In the genomic region with DNA sequence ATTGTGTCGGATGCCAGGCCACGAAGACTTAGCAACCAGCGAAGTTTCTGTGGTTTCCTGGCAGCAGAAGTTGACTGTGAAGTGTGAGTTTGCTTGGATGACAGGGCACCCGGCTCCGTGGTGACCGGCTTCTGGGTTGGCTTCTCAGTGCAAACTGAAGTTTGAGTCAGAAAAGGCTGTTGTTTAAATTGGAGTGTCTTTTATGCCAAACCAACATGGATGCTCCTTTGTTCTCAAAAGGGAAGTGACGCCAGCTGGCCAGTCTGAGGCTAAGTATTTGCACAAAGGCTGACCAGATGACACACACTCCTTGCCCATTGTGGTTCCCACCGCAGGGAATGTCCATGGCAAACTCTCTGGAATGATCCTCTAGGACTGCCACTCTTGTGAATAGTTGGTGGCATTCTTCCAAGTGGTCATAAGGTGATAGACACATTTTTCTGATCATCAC, we compare ENCODE assay signal across 14 cellular contexts.
DNase-seq lines count a peak whose midpoint lies in the region; ATAC-seq and TF ChIP-seq lines count a peak whose summit lies in the region.
"Had no signal": no experiment of that assay in that cellular context is flagged by ENCODE, and none has a peak within 500 bp of the region (broad histone marks: within the 10 kb centered on the region; RNA-seq: fewer than 3 reads in every experiment).

No MANE protein-coding gene starts in this region.

- H3K4me1 ChIP-seq in neutrophil (ENCODE audit: control insufficient read depth in 1 of 2, insufficient read depth in 1 of 2, low read depth in 1 of 2, low read length in 1 of 2): peaks cover 10 to 23% of the 10 kb centered on the region in 2 experiments
- H3K4me1 ChIP-seq: vagina had no signal

- H3K27ac ChIP-seq in cingulate gyrus (ENCODE audit: low read depth, low read length): peak overlapping the region; percentile 96
- peak overlapping the region; percentile 16 for H3K27ac ChIP-seq in neutrophil
- H3K27ac ChIP-seq: vagina had no signal

- DNase-seq in ELR (ENCODE audit: low read depth) (peak; percentile 32), NB4 (ENCODE audit: low read depth) (peak; percentile 13), NCI-H82 treated with DMSO at 0.1 percent for 48 hours (lab: John Stamatoyannopoulos, UW; ENCODE audit: unreplicated experiment) (no peak)
- DNase-seq in effector CD4-positive, alpha-beta T cell: no peak
- DNase-seq: activated CD4-positive, alpha-beta T cell treated with anti-CD3 and anti-CD28 coated beads, Interleukin-2, amount 10 ng/mL, durations not matched to agents 7 days and 5 days; H7; NCI-H2227 treated with DMSO at 0.1 percent for 48 hours; SW 1271 had no signal

- no peaks in the 10 kb centered on the region for H3K9me3 ChIP-seq in neutrophil
- H3K9me3 ChIP-seq: mucosa of descending colon, vagina had no signal

- ATAC-seq in GM21528 (IDR thresholded peaks at IDR 0.05; ENCODE audit: low FRiP score, unreplicated experiment): no peak
- no peak for ATAC-seq in GM19395 (IDR thresholded peaks at IDR 0.05; ENCODE audit: unreplicated experiment)
- ATAC-seq: mucosa of descending colon had no signal

- no peaks in the 10 kb centered on the region for H3K27me3 ChIP-seq in neutrophil
- H3K27me3 ChIP-seq: vagina had no signal

- no peak for TF ChIP-seq POLR2A in NB4 (IDR thresholded peaks at IDR 0.05; ENCODE audit: extremely low read depth, insufficient read length)

- TF ChIP-seq CTCF in NB4 (IDR thresholded peaks at IDR 0.05; ENCODE audit: low read depth, low read length) (no peak), neutrophil (IDR thresholded peaks at IDR 0.05) (no peak)

- H3K36me3 ChIP-seq in neutrophil: no peaks in the 10 kb centered on the region
- H3K36me3 ChIP-seq: vagina had no signal

- no peak overlapping the region for H3K4me3 ChIP-seq in NB4 (ENCODE audit: low read depth, low read length)
- no peak overlapping the region for H3K4me3 ChIP-seq in neutrophil (ENCODE audit: low read depth in 1 of 2, low read length in 1 of 2)
- H3K4me3 ChIP-seq: mucosa of descending colon, vagina had no signal

Comparison
In these comparisons a context has a peak if more than half of its experiments do, and no peak if none do; other contexts are left out.
1. DNase-seq: peak in ELR (single experiment) and NB4 (single experiment); none in effector CD4-positive, alpha-beta T cell (single experiment) and NCI-H82 treated with DMSO at 0.1 percent for 48 hours (single experiment).